22 cellular contexts compared by ENCODE assay signal in genomic region chr4:74190919-74191397, GRCh38.
"Had no signal": no experiment of that assay in that cellular context is flagged by ENCODE, and none has a peak within 500 bp of the region (broad histone marks: within the 10 kb centered on the region; RNA-seq: fewer than 3 reads in every experiment).

No MANE protein-coding gene starts in this region.

- DNase-seq: activated CD4-positive, CD25-positive, alpha-beta regulatory T cell treated with anti-CD3 and anti-CD28 coated beads, Interleukin-2, amount 50 U/mL, for 72 hours; activated CD8-positive, alpha-beta memory T cell treated with anti-CD3 and anti-CD28 coated beads for 24 hours; activated CD8-positive, alpha-beta memory T cell treated with anti-CD3 and anti-CD28 coated beads, Interleukin-2, amount 50 U/mL, for 48 hours; activated effector memory CD4-positive, alpha-beta T cell treated with Interleukin-2 at 50 U/mL for 16 hours; activated naive CD4-positive, alpha-beta T cell treated with anti-CD3 and anti-CD28 coated beads, Interleukin-2, amount 50 U/mL, for 16 hours; activated T-cell treated with anti-CD3 and anti-CD28 coated beads, Interleukin-2, amount 50 U/mL, for 48 hours; aorta; colonic mucosa; endodermal cell; foreskin keratinocyte; left cardiac atrium; midbrain; nephron progenitor cell; nucleus accumbens; retina; stimulated activated naive CD8-positive, alpha-beta T cell treated with anti-CD3 and anti-CD28 coated beads, Interleukin-15, Interleukin-2, amounts not matched to agents 100 U/mL and 50 U/mL, for 24 hours; uterus had no signal

- H3K36me3 ChIP-seq: colonic mucosa, tibial nerve, uterus had no signal

- H2AFZ ChIP-seq: hepatocyte had no signal

- ATAC-seq: foreskin keratinocyte; left cardiac atrium; stimulated activated naive CD8-positive, alpha-beta T cell treated with anti-CD3 and anti-CD28 coated beads, Interleukin-15, Interleukin-2, amounts not matched to agents 100 U/mL and 50 U/mL, for 24 hours had no signal

- H3K9me3 ChIP-seq: colonic mucosa, tibial nerve, uterus had no signal

- H3K27me3 ChIP-seq: colonic mucosa, foreskin keratinocyte, hepatocyte, tibial nerve, uterus had no signal

- H3K4me2 ChIP-seq: hepatocyte had no signal

- H3K4me3 ChIP-seq: colonic mucosa, hepatocyte, lung, tibial nerve, uterus had no signal

- H3K4me1 ChIP-seq: colonic mucosa, foreskin keratinocyte, tibial nerve, uterus had no signal

- H3K27ac ChIP-seq: colonic mucosa, epithelial cell of prostate, foreskin keratinocyte, hepatocyte, tibial nerve, uterus, VCaP had no signal

- H3K79me2 ChIP-seq: hepatocyte had no signal
